15 cellular contexts compared by ENCODE assay signal in the genomic region with DNA sequence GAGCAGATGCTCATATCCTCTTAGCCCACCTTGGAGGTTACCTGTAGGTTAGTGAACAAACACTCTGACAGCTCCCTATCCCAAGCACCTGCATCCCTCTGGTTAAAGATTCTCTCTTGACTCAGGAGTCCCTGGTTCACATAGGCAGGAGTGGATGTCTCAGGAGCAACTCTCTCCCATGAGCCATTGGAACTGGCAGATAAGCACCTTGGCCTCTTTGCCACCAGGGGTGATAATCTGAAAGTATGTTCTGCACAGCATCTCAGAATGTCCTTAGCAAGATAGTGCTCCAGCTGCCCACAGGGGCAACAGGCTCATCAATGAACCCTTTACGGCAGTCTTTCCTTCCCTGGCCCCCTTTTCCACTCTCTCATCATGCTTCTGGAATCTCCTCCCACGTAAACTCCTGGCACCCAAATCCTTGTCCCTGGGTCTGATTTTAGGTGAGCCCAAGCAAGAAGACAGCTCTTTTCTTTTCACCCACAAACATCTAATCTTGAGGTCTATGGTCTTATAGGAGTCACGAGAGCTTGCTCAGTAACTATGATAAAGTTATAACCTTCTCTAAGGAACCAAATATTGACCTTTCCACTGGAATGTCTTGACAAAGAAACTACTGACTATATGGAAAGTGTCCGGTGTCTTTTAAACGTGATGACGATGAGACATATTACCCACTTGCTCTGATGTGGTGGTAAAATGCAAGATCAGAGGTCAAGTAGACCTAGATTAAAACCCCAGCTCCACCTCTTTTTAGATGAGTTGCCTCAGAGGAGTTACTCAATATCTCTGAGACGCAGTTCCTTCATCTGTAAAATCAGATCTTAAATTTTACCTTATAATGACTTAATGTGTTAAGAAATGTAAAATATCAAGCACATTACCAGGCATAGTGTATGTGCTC. TPM values are rescaled to one million over a fixed set of nuclear protein-coding genes. Genes with fewer than 3 reads are reported as not detected.
DNase-seq lines count a peak whose midpoint lies in the region; ATAC-seq and TF ChIP-seq lines count a peak whose summit lies in the region.
"Had no signal": no experiment of that assay in that cellular context is flagged by ENCODE, and none has a peak within 500 bp of the region (broad histone marks: within the 10 kb centered on the region; RNA-seq: fewer than 3 reads in every experiment).

No MANE protein-coding gene starts in this region.

- POLR2A ChIA-PET in Caco-2 (lab: Charles Lee), result no interaction called here

- in situ Hi-C loops in brain microvascular endothelial cell (cut with HindIII; ENCODE audit: low pct_ligation_motif_present, low sequenced_read_pairs), result no loop called here

- intact Hi-C loops in Caco-2 (cut with micrococcal nuclease; ENCODE audit: unreplicated experiment), result no loop called here

- peak; percentile 86 for ATAC-seq in activated naive CD8-positive, alpha-beta T cell treated with anti-CD3 and anti-CD28 coated beads, Interleukin-2, amount 50 U/mL, for 24 hours
- ATAC-seq in HG03378 (IDR thresholded peaks at IDR 0.05; ENCODE audit: unreplicated experiment), result no peak
- ATAC-seq: CD8-positive, alpha-beta T cell; HCT116 had no signal

- H3K27ac Mint-ChIP-seq in Caco-2 (ENCODE audit: unreplicated experiment), result peak overlapping the region; percentile 79
- peak overlapping the region; percentile 80 for H3K27ac Mint-ChIP-seq in activated naive CD8-positive, alpha-beta T cell treated with anti-CD3 and anti-CD28 coated beads, Interleukin-2, amount 50 U/mL, for 24 hours
- H3K27ac Mint-ChIP-seq in stimulated activated naive CD8-positive, alpha-beta T cell treated with anti-CD3 and anti-CD28 coated beads, Interleukin-15, Interleukin-2, amounts not matched to agents 100 ng/mL and 50 ng/mL, for 24 hours, result peak overlapping the region; percentile 75
- H3K27ac Mint-ChIP-seq: CD14-positive monocyte; CD8-positive, alpha-beta T cell; IgD-negative memory B cell had no signal

- no peaks in the 10 kb centered on the region for H3K9me3 ChIP-seq in Caco-2

- no peaks in the 10 kb centered on the region for H3K9me3 Mint-ChIP-seq in Caco-2 (ENCODE audit: unreplicated experiment)
- peaks cover 22% of the 10 kb centered on the region for H3K9me3 Mint-ChIP-seq in activated naive CD8-positive, alpha-beta T cell treated with anti-CD3 and anti-CD28 coated beads, Interleukin-2, amount 50 U/mL, for 24 hours
- peaks cover 9% of the 10 kb centered on the region for H3K9me3 Mint-ChIP-seq in stimulated activated naive CD8-positive, alpha-beta T cell treated with anti-CD3 and anti-CD28 coated beads, Interleukin-15, Interleukin-2, amounts not matched to agents 100 ng/mL and 50 ng/mL, for 24 hours

- DNase-seq in Caco-2, result peak in 1 of 2 experiments; percentile 10
- DNase-seq in OCI-M1 (lab: John Stamatoyannopoulos, UW), result peak; percentile 6
- no peak for DNase-seq in activated naive CD8-positive, alpha-beta T cell treated with anti-CD3 and anti-CD28 coated beads, Interleukin-2, amount 50 U/mL, for 24 hours
- DNase-seq in brain microvascular endothelial cell, result no peak
- DNase-seq in activated effector memory CD4-positive, alpha-beta T cell treated with Interleukin-2 at 50 U/mL for 16 hours, result no peak
- DNase-seq: CD8-positive, alpha-beta T cell; COR-L47; DND-41; GDM1 had no signal

- H3K27me3 Mint-ChIP-seq in Caco-2 (ENCODE audit: insufficient read depth, unreplicated experiment), result no peaks in the 10 kb centered on the region
- peaks cover 10% of the 10 kb centered on the region for H3K27me3 Mint-ChIP-seq in activated naive CD8-positive, alpha-beta T cell treated with anti-CD3 and anti-CD28 coated beads, Interleukin-2, amount 50 U/mL, for 24 hours
- H3K27me3 Mint-ChIP-seq in stimulated activated naive CD8-positive, alpha-beta T cell treated with anti-CD3 and anti-CD28 coated beads, Interleukin-15, Interleukin-2, amounts not matched to agents 100 ng/mL and 50 ng/mL, for 24 hours, result peaks cover 10% of the 10 kb centered on the region

- no TSS peak for BruUV-seq in Caco-2 (replicated peaks; lab: Mats Ljungman, UMichigan)

- no peaks in the 10 kb centered on the region for H3K36me3 ChIP-seq in Caco-2 (ENCODE audit: control insufficient read depth, insufficient read depth, low read length)
- H3K36me3 ChIP-seq in brain microvascular endothelial cell (replicated peaks), result no peaks in the 10 kb centered on the region

- CTCF ChIA-PET in Caco-2 (lab: Charles Lee), result interaction anchor here (0.5 kb wide), 1 partner anchor 44 kb away, joined by 3 read pairs; no protein-coding TSS in a partner anchor

- no peaks in the 10 kb centered on the region for H3K27me3 ChIP-seq in Caco-2 (replicated peaks; ENCODE audit: control insufficient read depth, insufficient read depth, low read length)
- no peaks in the 10 kb centered on the region for H3K27me3 ChIP-seq in brain microvascular endothelial cell (replicated peaks)

- H3K4me1 ChIP-seq in Caco-2, result peaks cover 15% of the 10 kb centered on the region; the same call in 1 of the 2 replicates

- no peak overlapping the region for H3K4me3 ChIP-seq in Caco-2 (ENCODE audit: low read depth, low read length)
- no peak overlapping the region for H3K4me3 ChIP-seq in brain microvascular endothelial cell (ENCODE audit: low read depth, low read length)

- TF ChIP-seq CTCF in Caco-2 (IDR thresholded peaks at IDR 0.05; ENCODE audit: insufficient read depth in 1 of 2, low read depth in 1 of 2, low read length in 1 of 2, severe bottlenecking in 1 of 2, unreplicated experiment in 1 of 2) (no peak), brain microvascular endothelial cell (IDR thresholded peaks at IDR 0.05; ENCODE audit: low read depth, low read length, missing control alignments) (no peak)

- no peaks in the 10 kb centered on the region for H3K36me3 Mint-ChIP-seq in Caco-2 (ENCODE audit: insufficient read depth, unreplicated experiment)
- H3K36me3 Mint-ChIP-seq in activated naive CD8-positive, alpha-beta T cell treated with anti-CD3 and anti-CD28 coated beads, Interleukin-2, amount 50 U/mL, for 24 hours (ENCODE audit: low read depth), result no peaks in the 10 kb centered on the region
- no peaks in the 10 kb centered on the region for H3K36me3 Mint-ChIP-seq in stimulated activated naive CD8-positive, alpha-beta T cell treated with anti-CD3 and anti-CD28 coated beads, Interleukin-15, Interleukin-2, amounts not matched to agents 100 ng/mL and 50 ng/mL, for 24 hours (ENCODE audit: low read depth)
- H3K36me3 Mint-ChIP-seq: CD14-positive monocyte; CD8-positive, alpha-beta T cell had no signal

- H3K27ac ChIP-seq in brain microvascular endothelial cell, result no peak overlapping the region

- peaks cover 18% of the 10 kb centered on the region for H3K4me1 Mint-ChIP-seq in Caco-2 (ENCODE audit: low read depth, unreplicated experiment)
- peaks cover 24% of the 10 kb centered on the region for H3K4me1 Mint-ChIP-seq in activated naive CD8-positive, alpha-beta T cell treated with anti-CD3 and anti-CD28 coated beads, Interleukin-2, amount 50 U/mL, for 24 hours
- peaks cover 24% of the 10 kb centered on the region for H3K4me1 Mint-ChIP-seq in stimulated activated naive CD8-positive, alpha-beta T cell treated with anti-CD3 and anti-CD28 coated beads, Interleukin-15, Interleukin-2, amounts not matched to agents 100 ng/mL and 50 ng/mL, for 24 hours (ENCODE audit: low read depth)
- H3K4me1 Mint-ChIP-seq: CD14-positive monocyte, IgD-negative memory B cell had no signal

- H3K4me3 Mint-ChIP-seq in Caco-2 (ENCODE audit: unreplicated experiment), result no peak overlapping the region
- H3K4me3 Mint-ChIP-seq in activated naive CD8-positive, alpha-beta T cell treated with anti-CD3 and anti-CD28 coated beads, Interleukin-2, amount 50 U/mL, for 24 hours, result peak overlapping the region; percentile 3
- no peak overlapping the region for H3K4me3 Mint-ChIP-seq in stimulated activated naive CD8-positive, alpha-beta T cell treated with anti-CD3 and anti-CD28 coated beads, Interleukin-15, Interleukin-2, amounts not matched to agents 100 ng/mL and 50 ng/mL, for 24 hours
- H3K4me3 Mint-ChIP-seq: CD14-positive monocyte; CD8-positive, alpha-beta T cell; IgD-negative memory B cell had no signal

RNA-seq across cellular contexts. Expression of gene ISM1, which starts 39.8 kb away (rescaled TPM):
- total RNA-seq in Caco-2 (2022), result 1.8 and 2.4 TPM in 2 replicates
- total RNA-seq: HT-29 had no signal
